Comparison of ENCODE assay signal across 18 cellular contexts in the genomic region with DNA sequence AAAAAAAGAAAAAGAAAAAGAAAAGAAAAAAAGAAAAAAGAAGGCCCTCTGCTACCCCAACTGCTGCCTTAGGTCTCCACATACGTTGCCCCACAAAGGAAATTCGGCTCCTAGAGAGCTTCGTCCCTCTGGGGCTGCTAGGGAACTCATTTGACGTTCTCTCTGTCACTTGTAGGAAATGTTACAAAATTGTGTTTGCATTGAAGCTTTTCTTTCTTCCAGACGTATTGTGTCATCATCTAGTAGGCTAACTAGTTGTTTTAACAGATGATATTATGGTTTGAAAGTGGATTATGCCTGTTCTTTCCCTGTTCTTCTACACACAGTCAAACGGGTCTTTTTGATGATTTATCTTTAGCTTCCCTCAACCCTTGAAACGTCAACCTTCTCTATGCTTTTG.
A peak's percentile ranks its signal among the peaks of the same experiment; 100 is the strongest.
DNase-seq lines count a peak whose midpoint lies in the region; ATAC-seq and TF ChIP-seq lines count a peak whose summit lies in the region.
"Had no signal": no experiment of that assay in that cellular context is flagged by ENCODE, and none has a peak within 500 bp of the region (broad histone marks: within the 10 kb centered on the region; RNA-seq: fewer than 3 reads in every experiment).

No MANE protein-coding gene starts in this region.

- intact Hi-C loops in esophagus muscularis mucosa (cut with DNase I) (no loop called here), vagina (cut with DNase I) (no loop called here)

- H3K14ac ChIP-seq in H9 (ENCODE audit: insufficient read depth, low read length), result no peak overlapping the region

- peak overlapping the region; percentile 33 to 72 (median 39) for H3K27ac ChIP-seq in esophagus muscularis mucosa (replicated peaks in 1 of 4)
- H3K27ac ChIP-seq in mucosa of rectum (ENCODE audit: low read depth in 2 of 2, low read length in 2 of 2), result peak overlapping the region; percentile 25 to 39
- peak overlapping the region; percentile 51 for H3K27ac ChIP-seq in vagina
- no peak overlapping the region for H3K27ac ChIP-seq in H9 (ENCODE audit: insufficient read length, low read depth, low read length)
- H3K27ac ChIP-seq: parathyroid adenoma had no signal

- H3K4ac ChIP-seq in H9 (ENCODE audit: low read depth, low read length), result no peak overlapping the region

- no peak overlapping the region for H2BK120ac ChIP-seq in H9 (ENCODE audit: low read depth, low read length, poor library complexity, severe bottlenecking)

- no peak overlapping the region for H2BK5ac ChIP-seq in H9 (ENCODE audit: insufficient read length, low read length)

- H3K9ac ChIP-seq in mucosa of rectum (ENCODE audit: low read depth in 1 of 2, low read length in 2 of 2) (no peak overlapping the region), H9 (ENCODE audit: extremely low read depth, insufficient read length, low read length) (no peak overlapping the region)
- H3K9ac ChIP-seq: parathyroid adenoma, SK-N-SH had no signal

- no peaks in the 10 kb centered on the region for H3K79me2 ChIP-seq in H9 (ENCODE audit: insufficient read depth, low read length)
- H3K79me2 ChIP-seq: parathyroid adenoma had no signal

- DNase-seq in activated naive CD4-positive, alpha-beta T cell treated with Interleukin-2 at 50 U/mL for 16 hours, result no peak
- DNase-seq in esophagus muscularis mucosa (ENCODE audit: extremely low spot score), result no peak
- DNase-seq in vagina (ENCODE audit: extremely low spot score in 2 of 2), result no peak
- DNase-seq in H9, result no peak
- no peak for DNase-seq in inferior parietal cortex (ENCODE audit: extremely low spot score)
- DNase-seq: activated CD4-positive, alpha-beta memory T cell treated with anti-CD3 and anti-CD28 coated beads for 36 hours; activated effector memory CD4-positive, alpha-beta T cell treated with Interleukin-2 at 50 U/mL for 16 hours; erythroblast; hippocampal formation; MM.1S; NCI-H2029; NCI-H524 treated with DMSO at 0.1 percent for 48 hours; SK-N-SH had no signal

- H3K56ac ChIP-seq in H9 (ENCODE audit: insufficient read length, low read depth, low read length), result no peak overlapping the region

- TF ChIP-seq CTCF in esophagus muscularis mucosa (IDR thresholded peaks at IDR 0.05), result no peak
- no peak for TF ChIP-seq CTCF in vagina (IDR thresholded peaks at IDR 0.05)
- TF ChIP-seq CTCF in H9 (conservative IDR thresholded peaks at IDR 0.05), result no peak

- H3K4me2 ChIP-seq in H9 (ENCODE audit: insufficient read depth, insufficient read length, low read length), result no peak overlapping the region

- H3K36me3 Mint-ChIP-seq in activated naive CD4-positive, alpha-beta T cell treated with anti-CD3 and anti-CD28 coated beads, Interleukin-2, amount 50 U/mL, for 24 hours, result no peaks in the 10 kb centered on the region
- H3K36me3 Mint-ChIP-seq in H9 (ENCODE audit: insufficient read depth in 1 of 3, low read depth in 3 of 3), result no peaks in the 10 kb centered on the region
- H3K36me3 Mint-ChIP-seq: activated CD4-positive, alpha-beta memory T cell treated with anti-CD3 and anti-CD28 coated beads for 36 hours; stimulated activated memory B cell treated with anti-CD40 and anti-IgM and Interleukin-4, amounts not matched to agents 10 μg/mL and 1 μg/mL and 100 μg/mL, for 72 hours had no signal

- H3K9me3 Mint-ChIP-seq in activated naive CD4-positive, alpha-beta T cell treated with anti-CD3 and anti-CD28 coated beads, Interleukin-2, amount 50 U/mL, for 24 hours, result no peaks in the 10 kb centered on the region
- H3K9me3 Mint-ChIP-seq in H9, result no peaks in the 10 kb centered on the region
- H3K9me3 Mint-ChIP-seq: activated CD4-positive, alpha-beta memory T cell treated with anti-CD3 and anti-CD28 coated beads for 36 hours; stimulated activated memory B cell treated with anti-CD40 and anti-IgM and Interleukin-4, amounts not matched to agents 10 μg/mL and 1 μg/mL and 100 μg/mL, for 72 hours had no signal

- no peak overlapping the region for H2BK20ac ChIP-seq in H9 (ENCODE audit: low read depth, low read length, poor library complexity, severe bottlenecking)

- no peaks in the 10 kb centered on the region for H3K36me3 ChIP-seq in esophagus muscularis mucosa
- H3K36me3 ChIP-seq in mucosa of rectum (ENCODE audit: control insufficient read depth in 2 of 2, insufficient read depth in 2 of 2, low read length in 2 of 2), result no peaks in the 10 kb centered on the region
- no peaks in the 10 kb centered on the region for H3K36me3 ChIP-seq in vagina

- no peak overlapping the region for H2BK12ac ChIP-seq in H9 (ENCODE audit: insufficient read length, low read depth, low read length)

- H4K8ac ChIP-seq in H9 (replicated peaks; ENCODE audit: insufficient read length, low read depth, low read length), result no peak overlapping the region

- no peak overlapping the region for H2AFZ ChIP-seq in H9 (ENCODE audit: low read length)
- H2AFZ ChIP-seq: parathyroid adenoma had no signal

- H4K20me1 ChIP-seq in H9 (ENCODE audit: control insufficient read depth, insufficient read depth, insufficient read length), result no peaks in the 10 kb centered on the region

- H4K91ac ChIP-seq in H9 (ENCODE audit: insufficient read length, low read depth, low read length), result no peak overlapping the region

- no peak overlapping the region for H3K4me3 Mint-ChIP-seq in activated naive CD4-positive, alpha-beta T cell treated with anti-CD3 and anti-CD28 coated beads, Interleukin-2, amount 50 U/mL, for 24 hours
- H3K4me3 Mint-ChIP-seq in H9, result no peak overlapping the region
- H3K4me3 Mint-ChIP-seq: activated CD4-positive, alpha-beta memory T cell treated with anti-CD3 and anti-CD28 coated beads for 36 hours; stimulated activated memory B cell treated with anti-CD40 and anti-IgM and Interleukin-4, amounts not matched to agents 10 μg/mL and 1 μg/mL and 100 μg/mL, for 72 hours had no signal

- 37% methylated on average over 7 of the region's 7 CpGs for WGBS in esophagus muscularis mucosa
- WGBS in H9 (ENCODE audit: extremely low coverage, insufficient read length, low lambda C conversion rate), result no CpG with 5 or more reads among the region's 7 CpGs

- ATAC-seq in HG03432 (IDR thresholded peaks at IDR 0.05; ENCODE audit: unreplicated experiment), result no peak
- ATAC-seq: stimulated activated memory B cell treated with anti-CD40 and anti-IgM and Interleukin-4, amounts not matched to agents 10 μg/mL and 1 μg/mL and 100 μg/mL, for 72 hours had no signal

- no peak overlapping the region for H3K18ac ChIP-seq in H9 (ENCODE audit: insufficient read length, low read depth, low read length)

- no peak overlapping the region for H3T11ph ChIP-seq in H9 (ENCODE audit: low read length)

- H3K9me3 ChIP-seq in esophagus muscularis mucosa (no peaks in the 10 kb centered on the region), mucosa of rectum (ENCODE audit: control insufficient read depth in 2 of 2, low read length in 2 of 2) (no peaks in the 10 kb centered on the region), vagina (no peaks in the 10 kb centered on the region), H9 (ENCODE audit: control insufficient read depth, low read depth, low read length) (no peaks in the 10 kb centered on the region)
- H3K9me3 ChIP-seq: SK-N-SH had no signal

- H3K4me1 Mint-ChIP-seq in activated naive CD4-positive, alpha-beta T cell treated with anti-CD3 and anti-CD28 coated beads, Interleukin-2, amount 50 U/mL, for 24 hours, result peaks cover 24% of the 10 kb centered on the region
- peaks cover 12 to 16% of the 10 kb centered on the region in 2 experiments for H3K4me1 Mint-ChIP-seq in H9

- H3K4me1 ChIP-seq in esophagus muscularis mucosa, result peaks cover 13 to 35% (median 24%) of the 10 kb centered on the region in 4 donors
- H3K4me1 ChIP-seq in mucosa of rectum (ENCODE audit: control insufficient read depth in 2 of 2, insufficient read depth in 2 of 2, low read length in 2 of 2), result peaks cover 5 to 6% of the 10 kb centered on the region in 2 donors
- H3K4me1 ChIP-seq in vagina, result peaks cover 28% of the 10 kb centered on the region
- H3K4me1 ChIP-seq in H9 (ENCODE audit: insufficient read depth, low read length), result no peaks in the 10 kb centered on the region
- H3K4me1 ChIP-seq: parathyroid adenoma had no signal

- no peaks in the 10 kb centered on the region for H3K79me1 ChIP-seq in H9 (ENCODE audit: insufficient read depth, low read depth, low read length, poor library complexity, severe bottlenecking)

- no peak overlapping the region for H2BK15ac ChIP-seq in H9 (ENCODE audit: low read depth, low read length)

- H3K23ac ChIP-seq in H9 (ENCODE audit: insufficient read length, low read depth, low read length), result no peak overlapping the region

- no peaks in the 10 kb centered on the region for H3K27me3 ChIP-seq in esophagus muscularis mucosa
- peaks cover 0 to 3% of the 10 kb centered on the region in 2 donors for H3K27me3 ChIP-seq in mucosa of rectum (ENCODE audit: control insufficient read depth in 2 of 2, insufficient read depth in 2 of 2, low read length in 2 of 2)
- H3K27me3 ChIP-seq in vagina, result no peaks in the 10 kb centered on the region
- H3K27me3 ChIP-seq in H9 (ENCODE audit: insufficient read depth, low read length), result no peaks in the 10 kb centered on the region; the same call in 1 of the 2 replicates

- no peak for TF ChIP-seq EP300 in esophagus muscularis mucosa (IDR thresholded peaks at IDR 0.05)

- no peaks in the 10 kb centered on the region for H3K23me2 ChIP-seq in H9 (ENCODE audit: insufficient read length, low read depth, low read length, poor library complexity, severe bottlenecking)

- H2AK5ac ChIP-seq in H9 (ENCODE audit: insufficient read length, low read length), result no peak overlapping the region

- no peak overlapping the region for H4K5ac ChIP-seq in H9 (ENCODE audit: insufficient read length, low read depth, low read length)

- H3K4me3 ChIP-seq in esophagus muscularis mucosa (no peak overlapping the region), mucosa of rectum (ENCODE audit: low read length in 2 of 2) (no peak overlapping the region), vagina (no peak overlapping the region)

- peak overlapping the region; percentile 6 for H3K27ac Mint-ChIP-seq in activated naive CD4-positive, alpha-beta T cell treated with anti-CD3 and anti-CD28 coated beads, Interleukin-2, amount 50 U/mL, for 24 hours
- no peak overlapping the region for H3K27ac Mint-ChIP-seq in H9
- H3K27ac Mint-ChIP-seq: activated CD4-positive, alpha-beta memory T cell treated with anti-CD3 and anti-CD28 coated beads for 36 hours; stimulated activated memory B cell treated with anti-CD40 and anti-IgM and Interleukin-4, amounts not matched to agents 10 μg/mL and 1 μg/mL and 100 μg/mL, for 72 hours had no signal

- no peaks in the 10 kb centered on the region for H3K27me3 Mint-ChIP-seq in activated naive CD4-positive, alpha-beta T cell treated with anti-CD3 and anti-CD28 coated beads, Interleukin-2, amount 50 U/mL, for 24 hours
- peaks cover 10% of the 10 kb centered on the region for H3K27me3 Mint-ChIP-seq in H9 (ENCODE audit: low read depth)

- TF ChIP-seq POLR2A in esophagus muscularis mucosa (IDR thresholded peaks at IDR 0.05; ENCODE audit: low read depth), result no peak
- no peak for TF ChIP-seq POLR2A in vagina (IDR thresholded peaks at IDR 0.05)
